1 cellular context compared by ENCODE assay signal in genomic region chr10:34780818-34781380, GRCh38.
TF ChIP-seq lines count a peak whose summit lies in the region.

No MANE protein-coding gene starts in this region.

TF ChIP-seq in K562, 482 proteins besides CTCF, POLR2A, EP300 and RAD21 (continued from another document):
- no peak for TF ChIP-seq PBX2 (CRISPR knock-in tag; IDR thresholded peaks at IDR 0.05; ENCODE audit: low read depth)
- peak; percentile 75 for TF ChIP-seq PBX2 (tag; conservative IDR thresholded peaks at IDR 0.05; ENCODE audit: low read depth)
- no peak for TF ChIP-seq AFF1 (IDR thresholded peaks at IDR 0.05; ENCODE audit: low read depth in 1 of 2, partially characterized antibody in 2 of 2)
- TF ChIP-seq SRF (CRISPR knock-in tag; IDR thresholded peaks at IDR 0.05), result no peak
- TF ChIP-seq MAX (CRISPR knock-in tag; IDR thresholded peaks at IDR 0.05), result peak; percentile 52
TF ChIP-seq in K562: peak in this region for 9.
